Comparison of ENCODE assay signal across 34 cellular contexts in genomic region chr10:13284050-13284449, GRCh38. TPM values are rescaled to one million over a fixed set of nuclear protein-coding genes. Genes with fewer than 3 reads are reported as not detected.
"Had no signal": no experiment of that assay in that cellular context is flagged by ENCODE, and none has a peak within 500 bp of the region (broad histone marks: within the 10 kb centered on the region; RNA-seq: fewer than 3 reads in every experiment).

No MANE protein-coding gene starts in this region.

- ATAC-seq: activated naive CD4-positive, alpha-beta T cell treated with anti-CD3 and anti-CD28 coated beads, Interleukin-2, amount 50 U/mL, for 72 hours; activated T-cell treated with anti-CD3 and anti-CD28 coated beads, Interleukin-2, amount 50 U/mL, for 72 hours; gastroesophageal sphincter; WTC11 had no signal

- H3K4me3 ChIP-seq: ascending aorta, breast epithelium, cardiac muscle cell, colonic mucosa, esophagus squamous epithelium, gastroesophageal sphincter had no signal

- H3K27me3 ChIP-seq: ascending aorta, breast epithelium, cardiac muscle cell, colonic mucosa, esophagus squamous epithelium, gastroesophageal sphincter had no signal

- DNase-seq: activated CD4-positive, alpha-beta memory T cell treated with anti-CD3 and anti-CD28 coated beads, Interleukin-2, amount 10 ng/mL, durations not matched to agents 7 days and 5 days; activated CD4-positive, alpha-beta T cell treated with anti-CD3 and anti-CD28 coated beads for 1 hour; activated CD4-positive, alpha-beta T cell treated with anti-CD3 and anti-CD28 coated beads for 4 hours; activated CD4-positive, alpha-beta T cell treated with anti-CD3 and anti-CD28 coated beads, Interleukin-2, amount 10 ng/mL, durations not matched to agents 7 days and 5 days; activated CD4-positive, alpha-beta T cell treated with anti-CD3 and anti-CD28 coated beads, Interleukin-2, amount 50 U/mL, for 4 hours; activated CD8-positive, alpha-beta memory T cell treated with anti-CD3 and anti-CD28 coated beads, Interleukin-2, amount 50 U/mL, for 48 hours; activated gamma-delta T cell; activated naive CD4-positive, alpha-beta T cell; activated naive CD4-positive, alpha-beta T cell treated with anti-CD3 and anti-CD28 coated beads, Interleukin-2, amount 10 ng/mL, durations not matched to agents 7 days and 5 days; activated naive CD8-positive, alpha-beta T cell treated with anti-CD3 and anti-CD28 coated beads, Interleukin-2, amount 10 ng/mL, durations not matched to agents 7 days and 5 days; activated T-cell treated with anti-CD3 and anti-CD28 coated beads for 4 hours; activated T-cell treated with anti-CD3 and anti-CD28 coated beads, Interleukin-2, amount 50 U/mL, for 24 hours; activated T-cell treated with anti-CD3 and anti-CD28 coated beads, Interleukin-2, amount 50 U/mL, for 72 hours; central memory CD4-positive, alpha-beta T cell; cerebellar nuclear complex; colonic mucosa; effector CD8-positive, alpha-beta T cell; esophagus squamous epithelium; foreskin melanocyte; T-helper 2 cell had no signal

- H3K9me3 ChIP-seq: ascending aorta, breast epithelium, colonic mucosa, esophagus squamous epithelium, gastroesophageal sphincter had no signal

- H3K27ac ChIP-seq: ascending aorta, breast epithelium, cardiac muscle cell, colonic mucosa, epithelial cell of prostate, esophagus squamous epithelium, gastroesophageal sphincter had no signal

- H3K4me1 ChIP-seq: ascending aorta, breast epithelium, colonic mucosa, esophagus squamous epithelium, gastroesophageal sphincter had no signal

- H3K36me3 ChIP-seq: breast epithelium, colonic mucosa had no signal

RNA-seq across cellular contexts. Expression of gene UCMA, which starts 49.9 kb away (rescaled TPM):
- total RNA-seq: activated CD4-positive, alpha-beta memory T cell treated with anti-CD3 and anti-CD28 coated beads, Interleukin-2, amount 10 ng/mL, durations not matched to agents 7 days and 5 days; activated CD4-positive, alpha-beta T cell treated with anti-CD3 and anti-CD28 coated beads, Interleukin-2, amount 10 ng/mL, durations not matched to agents 7 days and 5 days; activated naive CD4-positive, alpha-beta T cell treated with anti-CD3 and anti-CD28 coated beads, Interleukin-2, amount 50 U/mL, for 72 hours; activated naive CD8-positive, alpha-beta T cell treated with anti-CD3 and anti-CD28 coated beads, Interleukin-2, amount 10 ng/mL, durations not matched to agents 7 days and 5 days; activated T-cell treated with anti-CD3 and anti-CD28 coated beads, Interleukin-2, amount 50 U/mL, for 72 hours; ascending aorta; breast epithelium; cardiac muscle cell; colonic mucosa; dermis microvascular lymphatic vessel endothelial cell; endothelial cell of umbilical vein; esophagus squamous epithelium; fibroblast of lung; fibroblast of villous mesenchyme; gastroesophageal sphincter; glomerular endothelial cell; T-helper 1 cell treated with Interleukin-12 subunit alpha and Interleukin-12 subunit beta and Interleukin-4 antibody, amounts not matched to agents 30 ng/mL and 1 ng/mL, for 36 hours had no signal
- polyA plus RNA-seq: cardiac muscle cell, endothelial cell of umbilical vein, esophagus, fibroblast of lung had no signal
